8 cellular contexts compared by ENCODE assay signal in the genomic region with DNA sequence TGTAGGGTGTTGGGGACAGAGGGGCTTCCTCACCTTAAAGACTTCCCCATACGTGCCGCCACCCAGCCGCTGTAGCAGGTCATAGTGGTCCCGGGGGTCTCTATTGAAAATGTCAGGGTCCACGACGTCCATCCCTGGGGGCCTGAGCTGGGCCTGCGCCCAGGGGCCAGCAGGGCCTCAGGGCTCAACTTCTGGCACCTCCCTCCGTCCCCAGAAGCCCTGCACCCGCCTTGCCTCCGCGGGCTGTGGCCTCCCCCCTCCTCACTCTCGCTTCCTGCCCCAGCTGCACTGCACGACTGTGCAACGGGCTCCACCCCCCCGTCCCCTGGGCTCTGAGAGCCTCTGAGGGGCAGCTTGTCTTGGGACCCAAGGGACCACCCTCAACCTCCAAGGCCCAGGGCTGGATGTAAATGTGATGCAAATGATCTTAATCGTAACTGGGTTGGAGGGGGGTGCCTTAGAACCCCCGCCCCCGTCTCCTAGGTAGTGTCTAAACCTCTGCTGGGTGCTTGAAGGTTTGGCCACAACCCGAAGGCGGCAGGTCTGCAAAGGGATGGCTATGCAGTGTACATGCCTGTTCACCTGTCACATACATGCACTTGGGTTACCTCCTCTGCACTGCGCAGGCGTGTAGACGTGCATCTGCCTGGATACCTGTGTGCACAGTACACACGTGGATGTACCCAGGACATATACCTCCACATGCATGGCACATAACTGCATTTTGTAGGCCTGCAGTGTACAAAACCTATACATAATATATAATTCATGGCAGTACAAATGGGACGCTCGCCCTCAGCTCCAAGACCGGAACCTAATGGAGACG. TPM values are rescaled to one million over a fixed set of nuclear protein-coding genes. Genes with fewer than 3 reads are reported as not detected.
DNase-seq lines count a peak whose midpoint lies in the region; ATAC-seq, FAIRE-seq and TF ChIP-seq lines count a peak whose summit lies in the region.

A gene (minus strand): TSS at position 190 of the 826 bp plus-strand sequence. CDS start 58 bp downstream, at position 132.

- TF ChIP-seq CTCF in VCaP (conservative IDR thresholded peaks at IDR 0.05) (no peak), bronchial epithelial cell (IDR thresholded peaks at IDR 0.05; ENCODE audit: insufficient read depth, low read length, severe bottlenecking) (no peak), lower leg skin (IDR thresholded peaks at IDR 0.05) (no peak)

- peak; percentile 41 for DNase-seq in CMK (ENCODE audit: low read depth)
- peak; percentile 70 for DNase-seq in Jurkat, Clone E6-1 (ENCODE audit: low read depth, low spot score)
- peak; percentile 39 for DNase-seq in bronchial epithelial cell (ENCODE audit: low read depth)
- peak in 1 of 2 donors; percentile 90 for DNase-seq in lower leg skin (ENCODE audit: low spot score in 2 of 2)
- peak; percentile 37 for DNase-seq in stimulated activated CD8-positive, alpha-beta memory T cell treated with anti-CD3 and anti-CD28 coated beads, Interleukin-12 subunit alpha, Interleukin-12 subunit beta, amount 100 ng/mL, for 4 hours (ENCODE audit: low read depth)

- FAIRE-seq in bronchial epithelial cell (lab: Jason Lieb, UNC), result peak; percentile 7

- no peak for TF ChIP-seq POLR2A in lower leg skin (IDR thresholded peaks at IDR 0.05)

- H3K27ac ChIP-seq in VCaP, result peak within 1 kb of the TSS; percentile 94

- whole genome bisulfite sequencing in lower leg skin, 2 donors, result 23 to 28% methylated on average over 20 to 22 of the region's 28 CpGs

- ATAC-seq in GM21381 (IDR thresholded peaks at IDR 0.05; ENCODE audit: unreplicated experiment) (peak; percentile 48), GM18858 (IDR thresholded peaks at IDR 0.05; ENCODE audit: unreplicated experiment) (no peak)

- H3K27me3 ChIP-seq in bronchial epithelial cell (ENCODE audit: control insufficient read depth, insufficient read depth, low read length), result no peaks in the 10 kb centered on the region

- H3K36me3 ChIP-seq in bronchial epithelial cell (ENCODE audit: control insufficient read depth, insufficient read depth, low read length), result peaks cover 7% of the 10 kb centered on the region

- peak within 1 kb of the TSS; percentile 99 for H3K4me3 ChIP-seq in Jurkat, Clone E6-1 (ENCODE audit: low read length)
- peak within 1 kb of the TSS; percentile 81 for H3K4me3 ChIP-seq in bronchial epithelial cell (ENCODE audit: low read depth, low read length)
- H3K4me3 ChIP-seq in lower leg skin (ENCODE audit: low read depth, poor library complexity, severe bottlenecking), result peak within 1 kb of the TSS; percentile 30

- intact Hi-C loops in lower leg skin (cut with DNase I; ENCODE audit: low total_unique reads), result loop anchor here (10.0 kb wide), 1 partner anchor 103 kb away; no protein-coding TSS in a partner anchor

RNA-seq across cellular contexts. Expression of the gene that starts here (rescaled TPM):
- polyA plus RNA-seq in Jurkat, Clone E6-1 (2012; ENCODE audit: insufficient read depth, insufficient read length), result 79.4 TPM
- total RNA-seq in bronchial epithelial cell (not detected in 2 replicates), lower leg skin (1 to 10 TPM in 3 of 4 donors, under 1 TPM in 1; 0.80 to 9.8 (median 5.6) TPM)

Comparison
In these comparisons a context has a peak if more than half of its experiments do, and no peak if none do; other contexts are left out.
1. Peak in DNase-seq and H3K4me3 ChIP-seq in bronchial epithelial cell; RNA of the gene not detected or under 1 TPM.
2. H3K4me3 ChIP-seq: peak in every context shown above with its lines; median percentile 99 in Jurkat, Clone E6-1; 81 in bronchial epithelial cell; 30 in lower leg skin.